In the genomic region with DNA sequence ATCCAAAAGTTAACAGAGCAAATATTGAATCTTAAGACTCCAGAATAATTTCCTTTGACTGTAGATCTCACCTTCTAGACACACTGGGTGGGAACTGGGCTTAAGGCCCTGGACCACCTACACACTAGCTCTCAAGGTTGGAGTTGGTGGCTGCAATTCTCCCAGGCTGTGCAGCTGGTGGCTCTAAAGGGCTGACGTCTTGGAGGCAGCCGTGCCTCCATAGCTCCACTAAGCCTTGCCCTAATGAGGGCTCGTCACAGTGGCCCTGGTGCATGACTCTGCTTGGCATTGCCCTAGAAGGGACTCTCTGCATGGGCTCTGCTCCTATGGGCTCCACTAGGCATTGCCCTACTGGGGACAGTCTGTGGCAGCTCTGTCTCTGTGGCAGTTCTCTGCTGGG, we compare ENCODE assay signal across 28 cellular contexts.
"Had no signal": no experiment of that assay in that cellular context is flagged by ENCODE, and none has a peak within 500 bp of the region (broad histone marks: within the 10 kb centered on the region; RNA-seq: fewer than 3 reads in every experiment).

No MANE protein-coding gene starts in this region.

- DNase-seq: colonic mucosa; cortex of kidney; dermis blood vessel endothelial cell; dorsolateral prefrontal cortex; effector CD4-positive, alpha-beta T cell; effector CD8-positive, alpha-beta T cell; effector memory CD4-positive, alpha-beta T cell; effector memory CD8-positive, alpha-beta T cell; endodermal cell; erythroblast; esophagus squamous epithelium; foreskin fibroblast; foreskin melanocyte; gastrocnemius medialis; glutamatergic neuron; head of caudate nucleus; heart left ventricle; heart right ventricle had no signal

- H3K4me3 Mint-ChIP-seq: dendritic cell treated with granulocyte-macrophage colony-stimulating factor and Interleukin-4, amounts not matched to agents 40 ng/mL and 50 ng/mL, for 4 days; effector memory CD8-positive, alpha-beta T cell; endodermal cell had no signal

- H3K4me3 ChIP-seq: colonic mucosa, coronary artery, dorsolateral prefrontal cortex, esophagus muscularis mucosa, esophagus squamous epithelium, gastrocnemius medialis, gastroesophageal sphincter, heart left ventricle, heart right ventricle had no signal

- H3K4me1 ChIP-seq: colonic mucosa, esophagus muscularis mucosa, esophagus squamous epithelium, gastrocnemius medialis, gastroesophageal sphincter, heart left ventricle, heart right ventricle had no signal

- H3K27ac Mint-ChIP-seq: dendritic cell treated with granulocyte-macrophage colony-stimulating factor and Interleukin-4, amounts not matched to agents 40 ng/mL and 50 ng/mL, for 4 days; effector memory CD8-positive, alpha-beta T cell; endodermal cell had no signal

- H3K9me3 ChIP-seq: colonic mucosa, gastrocnemius medialis, gastroesophageal sphincter had no signal

- H3K9me3 Mint-ChIP-seq: effector memory CD8-positive, alpha-beta T cell had no signal

- H3K27ac ChIP-seq: colonic mucosa, coronary artery, dorsolateral prefrontal cortex, epithelial cell of prostate, esophagus muscularis mucosa, esophagus squamous epithelium, gastrocnemius medialis, gastroesophageal sphincter, heart left ventricle, heart right ventricle had no signal

- FAIRE-seq: colon, endometrium, endothelial cell of umbilical vein, frontal cortex had no signal

- H3K27me3 ChIP-seq: colonic mucosa, esophagus squamous epithelium, gastrocnemius medialis, gastroesophageal sphincter, heart left ventricle, heart right ventricle had no signal

- H3K36me3 ChIP-seq: colonic mucosa, esophagus muscularis mucosa, esophagus squamous epithelium, gastrocnemius medialis, gastroesophageal sphincter, heart left ventricle, heart right ventricle had no signal

- ATAC-seq: effector memory CD8-positive, alpha-beta T cell; esophagus mucosa; gastrocnemius medialis; gastroesophageal sphincter; heart left ventricle; heart right ventricle had no signal
